ENCODE assay signal across 8 cellular contexts in genomic region chr7:86814980-86815379, GRCh38.
DNase-seq lines count a peak whose midpoint lies in the region; ATAC-seq and TF ChIP-seq lines count a peak whose summit lies in the region.

No MANE protein-coding gene starts in this region.

- TF ChIP-seq CTCF in RWPE1 (conservative IDR thresholded peaks at IDR 0.05; ENCODE audit: low read depth) (peak; percentile 65), hepatocyte (IDR thresholded peaks at IDR 0.05; ENCODE audit: poor library complexity) (peak; percentile 69)

- no peak overlapping the region for H2AFZ ChIP-seq in hepatocyte

- no peaks in the 10 kb centered on the region for H4K20me1 ChIP-seq in hepatocyte (ENCODE audit: insufficient read depth, poor library complexity, severe bottlenecking)

- H3K27me3 ChIP-seq in hepatocyte: no peaks in the 10 kb centered on the region

- H3K79me2 ChIP-seq in hepatocyte: no peaks in the 10 kb centered on the region

- POLR2A ChIA-PET in RWPE1 (lab: Yijun Ruan, JAX; ENCODE audit: low non-redundant PET): no interaction called here

- H3K9me3 ChIP-seq in hepatocyte (ENCODE audit: low read depth): no peaks in the 10 kb centered on the region

- H3K27ac ChIP-seq in RWPE1: no peak overlapping the region
- no peak overlapping the region for H3K27ac ChIP-seq in hepatocyte

- H3K4me2 ChIP-seq in hepatocyte: no peak overlapping the region

- no peak overlapping the region for H3K4me3 ChIP-seq in hepatocyte

- CTCF ChIA-PET in RWPE1 (lab: Yijun Ruan, JAX): interaction anchor here (0.5 to 1.1 kb wide), 8 partner anchors 14 to 729 kb away, joined by 3 to 4 read pairs (median 3); no protein-coding TSS in a partner anchor

- H3K36me3 ChIP-seq in hepatocyte (replicated peaks; ENCODE audit: insufficient read depth, low read depth): no peaks in the 10 kb centered on the region

- H3K4me1 ChIP-seq in hepatocyte (ENCODE audit: insufficient read depth): no peaks in the 10 kb centered on the region

- DNase-seq in ELF-1 (ENCODE audit: low read depth, low spot score) (peak; percentile 23), RWPE1 (ENCODE audit: low spot score) (peak; percentile 11), hepatocyte (ENCODE audit: low spot score) (peak; percentile 28), kidney glomerular epithelial cell (lab: John Stamatoyannopoulos, UW) (no peak), COLO668 (lab: John Stamatoyannopoulos, UW; ENCODE audit: unreplicated experiment) (no peak)

- 26% methylated on average over 4 of the region's 4 CpGs for WGBS in hepatocyte (ENCODE audit: low lambda C conversion rate, missing lambda C conversion rate)

- ATAC-seq in HG02885 (IDR thresholded peaks at IDR 0.05; ENCODE audit: poor library complexity, unreplicated experiment) (peak; percentile 72), HG03457 (IDR thresholded peaks at IDR 0.05; ENCODE audit: unreplicated experiment) (no peak), GM19467 (IDR thresholded peaks at IDR 0.05; ENCODE audit: unreplicated experiment) (no peak)

- H3K9me2 ChIP-seq in hepatocyte (replicated peaks; ENCODE audit: insufficient read depth): no peaks in the 10 kb centered on the region

Comparison
In these comparisons a context has a peak if more than half of its experiments do, and no peak if none do; other contexts are left out.
1. DNase-seq: peak in ELF-1 (single experiment), RWPE1 (single experiment) and hepatocyte (single experiment); none in kidney glomerular epithelial cell (single experiment) and COLO668 (single experiment).